11 cellular contexts compared by ENCODE assay signal in the genomic region with DNA sequence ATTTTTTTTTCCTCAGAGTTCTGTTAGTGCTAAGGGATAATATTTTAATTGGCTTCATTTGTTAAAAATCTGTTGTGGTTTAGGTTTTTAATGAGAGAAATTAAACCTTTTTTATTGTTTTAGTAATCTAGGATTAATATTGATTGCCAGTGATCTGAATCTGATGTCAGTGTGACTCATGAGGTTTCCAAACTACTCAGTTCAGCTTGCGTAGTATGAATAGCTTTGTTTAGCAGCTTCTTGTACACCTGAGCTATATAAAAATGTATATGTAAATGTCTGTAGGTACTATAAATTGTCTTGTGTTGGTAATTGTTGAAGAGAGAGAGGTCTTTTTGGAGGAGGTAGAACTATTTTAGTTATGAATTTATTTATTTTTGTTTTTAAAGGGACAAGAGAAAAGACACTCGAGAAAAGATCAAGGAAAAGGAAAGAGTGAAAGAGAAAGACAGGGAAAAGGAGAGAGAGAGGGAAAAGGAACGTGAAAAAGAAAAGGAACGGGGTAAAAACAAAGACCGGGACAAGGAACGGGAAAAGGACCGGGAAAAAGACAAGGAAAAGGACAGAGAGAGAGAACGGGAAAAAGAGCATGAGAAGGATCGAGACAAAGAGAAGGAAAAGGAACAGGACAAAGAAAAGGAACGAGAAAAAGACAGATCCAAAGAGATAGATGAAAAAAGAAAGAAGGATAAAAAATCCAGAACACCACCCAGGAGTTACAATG. TPM values are rescaled to one million over a fixed set of nuclear protein-coding genes. Genes with fewer than 3 reads are reported as not detected.
DNase-seq lines count a peak whose midpoint lies in the region; ATAC-seq, FAIRE-seq and TF ChIP-seq lines count a peak whose summit lies in the region.
"Had no signal": no experiment of that assay in that cellular context is flagged by ENCODE, and none has a peak within 500 bp of the region (broad histone marks: within the 10 kb centered on the region; RNA-seq: fewer than 3 reads in every experiment).

No MANE protein-coding gene starts in this region.

- peaks cover 14% of the 10 kb centered on the region for H3K79me2 ChIP-seq in MM.1S (ENCODE audit: low read length)
- H3K79me2 ChIP-seq in GM12878 (ENCODE audit: control insufficient read depth, insufficient read depth, low read length): no peaks in the 10 kb centered on the region; the same call in 1 of the 2 replicates

- WGBS in GM12878 (ENCODE audit: insufficient coverage, insufficient replicate concordance, low lambda C conversion rate, missing lambda C conversion rate): 98% methylated on average over 9 of the region's 10 CpGs

- H3K4me3 ChIP-seq in MM.1S (ENCODE audit: low read length) (no peak overlapping the region), GM12878 (no peak overlapping the region), uterus (no peak overlapping the region)
- H3K4me3 ChIP-seq: prostate gland had no signal

- TSS peak; percentile 45 for BruUV-seq in GM12878 (replicated peaks; lab: Mats Ljungman, UMichigan)

- H3K9me2 ChIP-seq in MM.1S (replicated peaks; ENCODE audit: insufficient read depth, low read length): no peaks in the 10 kb centered on the region

- intact Hi-C loops in GM12878 (cut with micrococcal nuclease; ENCODE audit: unreplicated experiment): loop anchor here (5.0 kb wide), 2 partner anchors 137 to 587 kb away; no protein-coding TSS in a partner anchor
- intact Hi-C loops in uterus (cut with DNase I; ENCODE audit: low total_unique reads): no loop called here

- SMC1A ChIA-PET in GM12878 (lab: Charles Lee; ENCODE audit: uncharacterized antibody, unreplicated experiment): interaction anchor here (0.7 to 2.2 kb wide), 4 partner anchors 10 to 256 kb away, joined by 3 to 6 read pairs (median 4); no protein-coding TSS in a partner anchor

- TF ChIP-seq CTCF in MM.1S (IDR thresholded peaks at IDR 0.05; ENCODE audit: low read length) (no peak), GM12878 (IDR thresholded peaks at IDR 0.05 in 2 of 3, conservative IDR thresholded peaks at IDR 0.05 in 1 of 3; ENCODE audit: control insufficient read depth in 2 of 3, extremely low read depth in 1 of 3, insufficient read depth in 1 of 3, low read depth in 3 of 3, low read length in 3 of 3) (no peak), osteocyte (IDR thresholded peaks at IDR 0.05) (no peak), uterus (IDR thresholded peaks at IDR 0.05) (no peak)

- peak overlapping the region; percentile 37 for H3K4me3 Mint-ChIP-seq in activated T-cell treated with anti-CD3 and anti-CD28 coated beads, Interleukin-2, amount 50 U/mL, for 4 hours
- no peak overlapping the region for H3K4me3 Mint-ChIP-seq in osteocyte (ENCODE audit: unreplicated experiment)

- H3K27me3 ChIP-seq in MM.1S (replicated peaks; ENCODE audit: insufficient read depth, low read length) (no peaks in the 10 kb centered on the region), GM12878 (replicated peaks in 1 of 2; ENCODE audit: control insufficient read depth in 2 of 2, insufficient read depth in 2 of 2, low read length in 1 of 2) (no peaks in the 10 kb centered on the region), uterus (no peaks in the 10 kb centered on the region)

- H3K36me3 ChIP-seq in MM.1S (replicated peaks; ENCODE audit: insufficient read depth, low read length): no peaks in the 10 kb centered on the region; the same call in none of the 2 replicates
- H3K36me3 ChIP-seq in GM12878 (ENCODE audit: control insufficient read depth in 2 of 2, insufficient read depth in 2 of 2, low read length in 1 of 2): peaks cover 0 to 22% of the 10 kb centered on the region in 2 experiments; a peak in 3 of 4 replicates
- H3K36me3 ChIP-seq in uterus: no peaks in the 10 kb centered on the region

- H3K9me3 ChIP-seq in MM.1S (replicated peaks; ENCODE audit: insufficient read depth, low read length) (no peaks in the 10 kb centered on the region), GM12878 (replicated peaks; ENCODE audit: control insufficient read depth, insufficient read depth, low read length) (no peaks in the 10 kb centered on the region), uterus (no peaks in the 10 kb centered on the region)
- H3K9me3 ChIP-seq: prostate gland had no signal

- H3K27ac ChIP-seq in MM.1S (ENCODE audit: low read length) (peak overlapping the region; percentile 12; the same call in 1 of the 2 replicates), GM12878 (ENCODE audit: control insufficient read depth, insufficient read depth) (no peak overlapping the region), uterus (no peak overlapping the region)
- H3K27ac ChIP-seq: prostate gland had no signal

- no peak for DNase-seq in activated T-cell treated with anti-CD3 and anti-CD28 coated beads, Interleukin-2, amount 50 U/mL, for 4 hours
- no peak for DNase-seq in activated T-cell treated with anti-CD3 and anti-CD28 coated beads, Interleukin-2, amount 50 U/mL, for 48 hours
- no peak for DNase-seq in MM.1S
- no peak for DNase-seq in GM12878 (ENCODE audit: low read depth, low spot score)
- DNase-seq in osteocyte (ENCODE audit: extremely low spot score, unreplicated experiment): no peak
- no peak for DNase-seq in uterus
- DNase-seq in NCI-H510A treated with DMSO at 0.1 percent for 48 hours (lab: John Stamatoyannopoulos, UW): no peak
- DNase-seq: stimulated activated CD4-positive, alpha-beta T cell treated with anti-CD3 and anti-CD28 coated beads, Interleukin-15, amount 100 ng/mL, for 24 hours; trophoblast cell had no signal

- H3F3A ChIP-seq in MM.1S (ENCODE audit: insufficient read depth, low read length): peaks cover 4% of the 10 kb centered on the region; the same call in 1 of the 2 replicates

- no peak for TF ChIP-seq EP300 in GM12878 (IDR thresholded peaks at IDR 0.05; ENCODE audit: borderline replicate concordance in 1 of 2, control insufficient read depth in 1 of 2, low read depth in 2 of 2, low read length in 2 of 2)

- H4K20me1 ChIP-seq in MM.1S (ENCODE audit: insufficient read depth, low read length) (no peaks in the 10 kb centered on the region), GM12878 (ENCODE audit: control insufficient read depth, insufficient read depth) (no peaks in the 10 kb centered on the region)

- CTCF ChIA-PET in GM12878 (lab: Yijun Ruan, JAX): interaction anchor here (0.8 to 2.7 kb wide), 5 partner anchors 11 to 428 kb away, joined by 3 to 8 read pairs (median 3); no protein-coding TSS in a partner anchor

- no peaks in the 10 kb centered on the region; the same call in 1 of the 2 replicates for H3K4me1 ChIP-seq in MM.1S (ENCODE audit: low read length)
- no peaks in the 10 kb centered on the region; the same call in 1 of the 2 replicates for H3K4me1 ChIP-seq in GM12878 (ENCODE audit: control insufficient read depth, insufficient read depth, low read length)
- H3K4me1 ChIP-seq in uterus: no peaks in the 10 kb centered on the region
- H3K4me1 ChIP-seq: prostate gland had no signal

- POLR2A ChIA-PET in GM12878 (lab: Charles Lee): no interaction called here

- H3K4me1 Mint-ChIP-seq in activated T-cell treated with anti-CD3 and anti-CD28 coated beads, Interleukin-2, amount 50 U/mL, for 4 hours (ENCODE audit: low read depth): peaks cover 24% of the 10 kb centered on the region
- H3K4me1 Mint-ChIP-seq in osteocyte (ENCODE audit: unreplicated experiment): peaks cover 2% of the 10 kb centered on the region

- no peaks in the 10 kb centered on the region for H3K9me3 Mint-ChIP-seq in activated T-cell treated with anti-CD3 and anti-CD28 coated beads, Interleukin-2, amount 50 U/mL, for 4 hours
- H3K9me3 Mint-ChIP-seq in osteocyte (ENCODE audit: unreplicated experiment): no peaks in the 10 kb centered on the region

- TF ChIP-seq POLR2A in GM12878 (IDR thresholded peaks at IDR 0.05; ENCODE audit: low read depth, low read length) (no peak), uterus (IDR thresholded peaks at IDR 0.05) (no peak)

- in situ Hi-C loops in GM12878 (cut with MboI): no loop called here

- H3K9ac ChIP-seq in MM.1S (ENCODE audit: low read length) (no peak overlapping the region), GM12878 (ENCODE audit: control insufficient read depth, insufficient read depth, low read length) (no peak overlapping the region)

- H3K4me2 ChIP-seq in MM.1S (ENCODE audit: low read depth, low read length): no peak overlapping the region
- no peak overlapping the region for H3K4me2 ChIP-seq in GM12878 (ENCODE audit: control insufficient read depth, insufficient read depth)

- no peak for TF ChIP-seq RAD21 in GM12878 (IDR thresholded peaks at IDR 0.05; ENCODE audit: insufficient read depth, low read depth, low read length)

- ATAC-seq in activated T-cell treated with anti-CD3 and anti-CD28 coated beads, Interleukin-2, amount 50 U/mL, for 4 hours: no peak
- ATAC-seq in GM12878 (no peak), HG02840 (IDR thresholded peaks at IDR 0.05; ENCODE audit: low FRiP score, unreplicated experiment) (no peak)

- no peaks in the 10 kb centered on the region for H3K27me3 Mint-ChIP-seq in activated T-cell treated with anti-CD3 and anti-CD28 coated beads, Interleukin-2, amount 50 U/mL, for 4 hours (ENCODE audit: low read depth)
- no peaks in the 10 kb centered on the region for H3K27me3 Mint-ChIP-seq in osteocyte (ENCODE audit: unreplicated experiment)

- no peak overlapping the region for H2AFZ ChIP-seq in MM.1S (ENCODE audit: low read length)
- no peak overlapping the region for H2AFZ ChIP-seq in GM12878 (ENCODE audit: control insufficient read depth, low read depth, low read length)

- H3K27ac Mint-ChIP-seq in osteocyte (ENCODE audit: unreplicated experiment): peak overlapping the region; percentile 77

- H3K36me3 Mint-ChIP-seq in activated T-cell treated with anti-CD3 and anti-CD28 coated beads, Interleukin-2, amount 50 U/mL, for 4 hours (ENCODE audit: insufficient read depth): peaks cover 33% of the 10 kb centered on the region
- peaks cover 33% of the 10 kb centered on the region for H3K36me3 Mint-ChIP-seq in osteocyte (ENCODE audit: unreplicated experiment)

- no peak for FAIRE-seq in GM12878 (lab: Jason Lieb, UNC)

- RAD21 ChIA-PET in GM12878 (lab: Charles Lee; ENCODE audit: unreplicated experiment): interaction anchor here (1.0 to 1.8 kb wide), 3 partner anchors 12 to 427 kb away, joined by 3 to 14 read pairs (median 5); no protein-coding TSS in a partner anchor

RNA-seq across cellular contexts. Expression of gene SREK1, which starts 26.3 kb away (rescaled TPM):
- total RNA-seq in activated T-cell treated with anti-CD3 and anti-CD28 coated beads, Interleukin-2, amount 50 U/mL, for 4 hours: 10 to 100 TPM; 53.5 to 57.3 (median 57.0) TPM
- 601 and 605 TPM in 2 replicates for total RNA-seq in GM12878 (2013; cell fraction: nucleolus; rRNA removed)
- 100 and 132 TPM in 2 replicates for total RNA-seq in GM12878 (2014; rRNA removed)
- 75.6 and 83.4 TPM in 2 replicates for total RNA-seq in GM12878 (2014; rRNA removed; fragmentation: Illumina TruSeq; extraction: Trizol)
- 54.9 and 59.0 TPM in 2 replicates for total RNA-seq in GM12878 (2021)
- polyA plus RNA-seq in GM12878 (2011; ENCODE audit: low read depth): 21.7 TPM
- polyA plus RNA-seq in GM12878 (2011; rRNA removed): 64.4 and 91.3 TPM in 2 replicates
- 22.4 and 24.3 TPM in 2 replicates for polyA plus RNA-seq in GM12878 (2011; cell fraction: cytosol; rRNA removed)
- polyA plus RNA-seq in GM12878 (2011; cell fraction: nucleus; rRNA removed): 128 and 135 TPM in 2 replicates
- 40.9 and 41.8 TPM in 2 replicates for polyA plus RNA-seq in GM12878 (2012)
- 81.2 and 111 TPM in 2 replicates for polyA plus RNA-seq in GM12878 (2014; fragmentation: Illumina TruSeq; extraction: Trizol)
- 10 to 100 TPM; 30.7 to 31.6 TPM for polyA plus RNA-seq in GM12878 (2014; fragmentation: Nextera tagmentation; extraction: Ambion mirVana)
- polyA plus RNA-seq in GM12878 (2014; rRNA removed): 63.9 and 69.3 TPM in 2 replicates
- polyA plus RNA-seq in GM12878 (2016; fragmentation: Nextera tagmentation; extraction: Ambion mirVana): 10 to 100 TPM; 49.7 to 56.1 TPM
- 65.1 and 82.5 TPM in 2 replicates for polyA minus RNA-seq in GM12878 (2011; rRNA and poly(A)+ RNA removed)
- 24.7 and 39.1 TPM in 2 replicates for polyA minus RNA-seq in GM12878 (2011; cell fraction: cytosol; rRNA and poly(A)+ RNA removed)
- polyA minus RNA-seq in GM12878 (2011; cell fraction: nucleus; rRNA and poly(A)+ RNA removed): 210 and 315 TPM in 2 replicates
- 66.8 and 71.2 TPM in 2 replicates for total RNA-seq in osteocyte
- total RNA-seq in uterus: 100 to 1,000 TPM in 2 of 4 donors, 10 to 100 TPM in 2; 37.7 to 226 (median 96.5) TPM
